Comparison of ENCODE assay signal across 1 cellular context in genomic region chr2:218223046-218223445, GRCh38.
TF ChIP-seq lines count a peak whose summit lies in the region.

No MANE protein-coding gene starts in this region.

TF ChIP-seq in SK-N-SH, 30 proteins besides CTCF, POLR2A, EP300 and RAD21:
- TF ChIP-seq TAF1 (IDR thresholded peaks at IDR 0.05; ENCODE audit: borderline replicate concordance, low read depth, low read length) (no peak), SIN3A (IDR thresholded peaks at IDR 0.05; ENCODE audit: borderline replicate concordance, low read depth, low read length) (no peak)
TF ChIP-seq in SK-N-SH: peak in this region for 0.
